1 cellular context compared by ENCODE assay signal in the genomic region with DNA sequence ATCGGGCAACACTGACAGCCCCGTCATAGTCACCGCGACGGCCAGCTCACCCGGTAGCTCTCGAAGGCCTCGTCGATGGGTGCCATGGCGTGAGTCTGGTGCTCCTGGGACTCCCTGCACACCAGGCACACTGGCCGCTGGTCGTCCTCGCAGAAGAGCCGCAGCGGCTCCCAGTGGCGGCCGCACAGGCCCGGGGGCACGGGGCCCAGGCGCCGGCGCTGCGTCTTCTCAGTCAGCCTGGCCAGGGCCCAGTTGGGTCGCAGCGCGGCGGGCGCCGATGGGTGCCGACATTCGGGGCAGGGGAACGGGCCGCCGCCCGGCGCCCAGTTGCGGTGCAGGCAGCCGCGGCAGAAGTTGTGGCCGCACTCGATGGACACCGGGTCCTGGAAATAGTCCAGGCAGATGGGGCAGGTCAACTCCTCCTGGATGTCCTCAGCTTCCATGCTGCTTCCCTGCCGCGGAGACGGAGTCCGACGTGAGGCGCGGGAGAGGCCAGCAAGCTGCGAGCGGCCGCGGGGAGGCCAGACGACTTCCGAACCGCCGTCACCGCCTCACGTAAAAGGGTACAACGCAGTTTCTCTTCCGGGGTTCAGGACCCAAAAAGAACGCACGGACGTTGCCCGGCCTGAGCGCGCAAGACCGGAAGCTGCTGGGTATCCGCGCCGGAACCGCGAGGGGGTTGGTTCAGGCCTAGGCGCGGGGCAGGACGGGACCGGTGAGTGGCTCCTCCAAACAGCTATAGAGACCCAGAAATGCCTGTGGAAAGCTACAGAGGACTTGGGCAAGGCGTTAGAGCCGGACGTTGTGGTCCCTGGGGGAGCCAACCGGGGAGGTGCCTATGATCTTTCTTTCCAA.
TF ChIP-seq lines count a peak whose summit lies in the region.

A gene with protein sequence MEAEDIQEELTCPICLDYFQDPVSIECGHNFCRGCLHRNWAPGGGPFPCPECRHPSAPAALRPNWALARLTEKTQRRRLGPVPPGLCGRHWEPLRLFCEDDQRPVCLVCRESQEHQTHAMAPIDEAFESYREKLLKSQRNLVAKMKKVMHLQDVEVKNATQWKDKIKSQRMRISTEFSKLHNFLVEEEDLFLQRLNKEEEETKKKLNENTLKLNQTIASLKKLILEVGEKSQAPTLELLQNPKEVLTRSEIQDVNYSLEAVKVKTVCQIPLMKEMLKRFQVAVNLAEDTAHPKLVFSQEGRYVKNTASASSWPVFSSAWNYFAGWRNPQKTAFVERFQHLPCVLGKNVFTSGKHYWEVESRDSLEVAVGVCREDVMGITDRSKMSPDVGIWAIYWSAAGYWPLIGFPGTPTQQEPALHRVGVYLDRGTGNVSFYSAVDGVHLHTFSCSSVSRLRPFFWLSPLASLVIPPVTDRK (minus strand): TSS at position 572 of the 855 bp plus-strand sequence. CDS start 129 bp downstream, at position 443.

TF ChIP-seq in HEK293, 187 proteins besides CTCF, POLR2A, EP300 and RAD21 (continued from another document and continues in another):
- TF ChIP-seq, protein P1, sequence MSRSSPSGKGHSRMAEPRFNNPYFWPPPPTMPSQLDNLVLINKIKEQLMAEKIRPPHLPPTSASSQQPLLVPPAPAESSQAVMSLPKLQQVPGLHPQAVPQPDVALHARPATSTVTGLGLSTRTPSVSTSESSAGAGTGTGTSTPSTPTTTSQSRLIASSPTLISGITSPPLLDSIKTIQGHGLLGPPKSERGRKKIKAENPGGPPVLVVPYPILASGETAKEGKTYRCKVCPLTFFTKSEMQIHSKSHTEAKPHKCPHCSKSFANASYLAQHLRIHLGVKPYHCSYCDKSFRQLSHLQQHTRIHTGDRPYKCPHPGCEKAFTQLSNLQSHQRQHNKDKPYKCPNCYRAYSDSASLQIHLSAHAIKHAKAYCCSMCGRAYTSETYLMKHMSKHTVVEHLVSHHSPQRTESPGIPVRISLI (tag by site-specific recombination; IDR thresholded peaks at IDR 0.05), result no peak
- peak; percentile 80 for TF ChIP-seq GLIS2 (tag by site-specific recombination; IDR thresholded peaks at IDR 0.05)
- no peak for TF ChIP-seq ZFP3 (tag by site-specific recombination; IDR thresholded peaks at IDR 0.05; ENCODE audit: low read depth)
- TF ChIP-seq ZNF530 (tag by site-specific recombination; IDR thresholded peaks at IDR 0.05; ENCODE audit: low read depth), result no peak
- no peak for TF ChIP-seq ZNF747 (tag by site-specific recombination; IDR thresholded peaks at IDR 0.05)
- TF ChIP-seq ZNF146 (tag by site-specific recombination; IDR thresholded peaks at IDR 0.05), result no peak
- TF ChIP-seq ZNF624 (tag by site-specific recombination; IDR thresholded peaks at IDR 0.05), result no peak
- TF ChIP-seq ZXDB (tag by site-specific recombination; IDR thresholded peaks at IDR 0.05), result peak; percentile 78
- no peak for TF ChIP-seq ZNF302 (tag by site-specific recombination; IDR thresholded peaks at IDR 0.05; ENCODE audit: low read depth)
- no peak for TF ChIP-seq FEZF1 (tag by site-specific recombination; IDR thresholded peaks at IDR 0.05)
- no peak for TF ChIP-seq ZNF433 (tag by site-specific recombination; IDR thresholded peaks at IDR 0.05; ENCODE audit: low read depth)
- TF ChIP-seq, protein P2, sequence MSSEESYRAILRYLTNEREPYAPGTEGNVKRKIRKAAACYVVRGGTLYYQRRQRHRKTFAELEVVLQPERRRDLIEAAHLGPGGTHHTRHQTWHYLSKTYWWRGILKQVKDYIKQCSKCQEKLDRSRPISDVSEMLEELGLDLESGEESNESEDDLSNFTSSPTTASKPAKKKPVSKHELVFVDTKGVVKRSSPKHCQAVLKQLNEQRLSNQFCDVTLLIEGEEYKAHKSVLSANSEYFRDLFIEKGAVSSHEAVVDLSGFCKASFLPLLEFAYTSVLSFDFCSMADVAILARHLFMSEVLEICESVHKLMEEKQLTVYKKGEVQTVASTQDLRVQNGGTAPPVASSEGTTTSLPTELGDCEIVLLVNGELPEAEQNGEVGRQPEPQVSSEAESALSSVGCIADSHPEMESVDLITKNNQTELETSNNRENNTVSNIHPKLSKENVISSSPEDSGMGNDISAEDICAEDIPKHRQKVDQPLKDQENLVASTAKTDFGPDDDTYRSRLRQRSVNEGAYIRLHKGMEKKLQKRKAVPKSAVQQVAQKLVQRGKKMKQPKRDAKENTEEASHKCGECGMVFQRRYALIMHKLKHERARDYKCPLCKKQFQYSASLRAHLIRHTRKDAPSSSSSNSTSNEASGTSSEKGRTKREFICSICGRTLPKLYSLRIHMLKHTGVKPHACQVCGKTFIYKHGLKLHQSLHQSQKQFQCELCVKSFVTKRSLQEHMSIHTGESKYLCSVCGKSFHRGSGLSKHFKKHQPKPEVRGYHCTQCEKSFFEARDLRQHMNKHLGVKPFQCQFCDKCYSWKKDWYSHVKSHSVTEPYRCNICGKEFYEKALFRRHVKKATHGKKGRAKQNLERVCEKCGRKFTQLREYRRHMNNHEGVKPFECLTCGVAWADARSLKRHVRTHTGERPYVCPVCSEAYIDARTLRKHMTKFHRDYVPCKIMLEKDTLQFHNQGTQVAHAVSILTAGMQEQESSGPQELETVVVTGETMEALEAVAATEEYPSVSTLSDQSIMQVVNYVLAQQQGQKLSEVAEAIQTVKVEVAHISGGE (tag by site-specific recombination; conservative IDR thresholded peaks at IDR 0.05; ENCODE audit: low read depth), result peak; percentile 98
- no peak for TF ChIP-seq ZNF560 (tag by site-specific recombination; IDR thresholded peaks at IDR 0.05; ENCODE audit: borderline replicate concordance)
- TF ChIP-seq ZSCAN16 (tag by site-specific recombination; IDR thresholded peaks at IDR 0.05), result 0 out of 2 replicates have a peak, but pooled peaks have one; percentile 71
- TF ChIP-seq, protein P3, sequence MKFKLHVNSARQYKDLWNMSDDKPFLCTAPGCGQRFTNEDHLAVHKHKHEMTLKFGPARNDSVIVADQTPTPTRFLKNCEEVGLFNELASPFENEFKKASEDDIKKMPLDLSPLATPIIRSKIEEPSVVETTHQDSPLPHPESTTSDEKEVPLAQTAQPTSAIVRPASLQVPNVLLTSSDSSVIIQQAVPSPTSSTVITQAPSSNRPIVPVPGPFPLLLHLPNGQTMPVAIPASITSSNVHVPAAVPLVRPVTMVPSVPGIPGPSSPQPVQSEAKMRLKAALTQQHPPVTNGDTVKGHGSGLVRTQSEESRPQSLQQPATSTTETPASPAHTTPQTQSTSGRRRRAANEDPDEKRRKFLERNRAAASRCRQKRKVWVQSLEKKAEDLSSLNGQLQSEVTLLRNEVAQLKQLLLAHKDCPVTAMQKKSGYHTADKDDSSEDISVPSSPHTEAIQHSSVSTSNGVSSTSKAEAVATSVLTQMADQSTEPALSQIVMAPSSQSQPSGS (tag by site-specific recombination; IDR thresholded peaks at IDR 0.05; ENCODE audit: low read depth), result no peak
- TF ChIP-seq, protein P4, sequence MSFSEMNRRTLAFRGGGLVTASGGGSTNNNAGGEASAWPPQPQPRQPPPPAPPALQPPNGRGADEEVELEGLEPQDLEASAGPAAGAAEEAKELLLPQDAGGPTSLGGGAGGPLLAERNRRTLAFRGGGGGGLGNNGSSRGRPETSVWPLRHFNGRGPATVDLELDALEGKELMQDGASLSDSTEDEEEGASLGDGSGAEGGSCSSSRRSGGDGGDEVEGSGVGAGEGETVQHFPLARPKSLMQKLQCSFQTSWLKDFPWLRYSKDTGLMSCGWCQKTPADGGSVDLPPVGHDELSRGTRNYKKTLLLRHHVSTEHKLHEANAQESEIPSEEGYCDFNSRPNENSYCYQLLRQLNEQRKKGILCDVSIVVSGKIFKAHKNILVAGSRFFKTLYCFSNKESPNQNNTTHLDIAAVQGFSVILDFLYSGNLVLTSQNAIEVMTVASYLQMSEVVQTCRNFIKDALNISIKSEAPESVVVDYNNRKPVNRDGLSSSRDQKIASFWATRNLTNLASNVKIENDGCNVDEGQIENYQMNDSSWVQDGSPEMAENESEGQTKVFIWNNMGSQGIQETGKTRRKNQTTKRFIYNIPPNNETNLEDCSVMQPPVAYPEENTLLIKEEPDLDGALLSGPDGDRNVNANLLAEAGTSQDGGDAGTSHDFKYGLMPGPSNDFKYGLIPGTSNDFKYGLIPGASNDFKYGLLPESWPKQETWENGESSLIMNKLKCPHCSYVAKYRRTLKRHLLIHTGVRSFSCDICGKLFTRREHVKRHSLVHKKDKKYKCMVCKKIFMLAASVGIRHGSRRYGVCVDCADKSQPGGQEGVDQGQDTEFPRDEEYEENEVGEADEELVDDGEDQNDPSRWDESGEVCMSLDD (tag by site-specific recombination; IDR thresholded peaks at IDR 0.05), result peak; percentile 87
- 0 out of 2 replicates have a peak, but pooled peaks have one; percentile 29 for TF ChIP-seq ZIC2 (tag by site-specific recombination; IDR thresholded peaks at IDR 0.05)
- TF ChIP-seq OVOL3 (tag by site-specific recombination; IDR thresholded peaks at IDR 0.05), result no peak
- TF ChIP-seq ZNF214 (tag by site-specific recombination; IDR thresholded peaks at IDR 0.05; ENCODE audit: borderline replicate concordance), result no peak
- TF ChIP-seq ZNF514 (tag by site-specific recombination; IDR thresholded peaks at IDR 0.05), result no peak
- no peak for TF ChIP-seq ZNF571 (tag by site-specific recombination; IDR thresholded peaks at IDR 0.05)
- 0 out of 2 replicates have a peak, but pooled peaks have one; percentile 22 for TF ChIP-seq ZNF610 (tag by site-specific recombination; IDR thresholded peaks at IDR 0.05; ENCODE audit: borderline replicate concordance)
- TF ChIP-seq, protein P5, sequence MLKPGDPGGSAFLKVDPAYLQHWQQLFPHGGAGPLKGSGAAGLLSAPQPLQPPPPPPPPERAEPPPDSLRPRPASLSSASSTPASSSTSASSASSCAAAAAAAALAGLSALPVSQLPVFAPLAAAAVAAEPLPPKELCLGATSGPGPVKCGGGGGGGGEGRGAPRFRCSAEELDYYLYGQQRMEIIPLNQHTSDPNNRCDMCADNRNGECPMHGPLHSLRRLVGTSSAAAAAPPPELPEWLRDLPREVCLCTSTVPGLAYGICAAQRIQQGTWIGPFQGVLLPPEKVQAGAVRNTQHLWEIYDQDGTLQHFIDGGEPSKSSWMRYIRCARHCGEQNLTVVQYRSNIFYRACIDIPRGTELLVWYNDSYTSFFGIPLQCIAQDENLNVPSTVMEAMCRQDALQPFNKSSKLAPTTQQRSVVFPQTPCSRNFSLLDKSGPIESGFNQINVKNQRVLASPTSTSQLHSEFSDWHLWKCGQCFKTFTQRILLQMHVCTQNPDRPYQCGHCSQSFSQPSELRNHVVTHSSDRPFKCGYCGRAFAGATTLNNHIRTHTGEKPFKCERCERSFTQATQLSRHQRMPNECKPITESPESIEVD (tag by site-specific recombination; IDR thresholded peaks at IDR 0.05), result no peak
- no peak for TF ChIP-seq ZNF133 (tag by site-specific recombination; IDR thresholded peaks at IDR 0.05)
- TF ChIP-seq, protein P6, sequence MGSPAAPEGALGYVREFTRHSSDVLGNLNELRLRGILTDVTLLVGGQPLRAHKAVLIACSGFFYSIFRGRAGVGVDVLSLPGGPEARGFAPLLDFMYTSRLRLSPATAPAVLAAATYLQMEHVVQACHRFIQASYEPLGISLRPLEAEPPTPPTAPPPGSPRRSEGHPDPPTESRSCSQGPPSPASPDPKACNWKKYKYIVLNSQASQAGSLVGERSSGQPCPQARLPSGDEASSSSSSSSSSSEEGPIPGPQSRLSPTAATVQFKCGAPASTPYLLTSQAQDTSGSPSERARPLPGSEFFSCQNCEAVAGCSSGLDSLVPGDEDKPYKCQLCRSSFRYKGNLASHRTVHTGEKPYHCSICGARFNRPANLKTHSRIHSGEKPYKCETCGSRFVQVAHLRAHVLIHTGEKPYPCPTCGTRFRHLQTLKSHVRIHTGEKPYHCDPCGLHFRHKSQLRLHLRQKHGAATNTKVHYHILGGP (tag by site-specific recombination; IDR thresholded peaks at IDR 0.05), result no peak
- TF ChIP-seq, protein P7, sequence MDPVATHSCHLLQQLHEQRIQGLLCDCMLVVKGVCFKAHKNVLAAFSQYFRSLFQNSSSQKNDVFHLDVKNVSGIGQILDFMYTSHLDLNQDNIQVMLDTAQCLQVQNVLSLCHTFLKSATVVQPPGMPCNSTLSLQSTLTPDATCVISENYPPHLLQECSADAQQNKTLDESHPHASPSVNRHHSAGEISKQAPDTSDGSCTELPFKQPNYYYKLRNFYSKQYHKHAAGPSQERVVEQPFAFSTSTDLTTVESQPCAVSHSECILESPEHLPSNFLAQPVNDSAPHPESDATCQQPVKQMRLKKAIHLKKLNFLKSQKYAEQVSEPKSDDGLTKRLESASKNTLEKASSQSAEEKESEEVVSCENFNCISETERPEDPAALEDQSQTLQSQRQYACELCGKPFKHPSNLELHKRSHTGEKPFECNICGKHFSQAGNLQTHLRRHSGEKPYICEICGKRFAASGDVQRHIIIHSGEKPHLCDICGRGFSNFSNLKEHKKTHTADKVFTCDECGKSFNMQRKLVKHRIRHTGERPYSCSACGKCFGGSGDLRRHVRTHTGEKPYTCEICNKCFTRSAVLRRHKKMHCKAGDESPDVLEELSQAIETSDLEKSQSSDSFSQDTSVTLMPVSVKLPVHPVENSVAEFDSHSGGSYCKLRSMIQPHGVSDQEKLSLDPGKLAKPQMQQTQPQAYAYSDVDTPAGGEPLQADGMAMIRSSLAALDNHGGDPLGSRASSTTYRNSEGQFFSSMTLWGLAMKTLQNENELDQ (tag by site-specific recombination; IDR thresholded peaks at IDR 0.05; ENCODE audit: low read depth), result no peak
- TF ChIP-seq SCRT1 (tag by site-specific recombination; IDR thresholded peaks at IDR 0.05; ENCODE audit: borderline replicate concordance), result no peak
- TF ChIP-seq, protein P8, sequence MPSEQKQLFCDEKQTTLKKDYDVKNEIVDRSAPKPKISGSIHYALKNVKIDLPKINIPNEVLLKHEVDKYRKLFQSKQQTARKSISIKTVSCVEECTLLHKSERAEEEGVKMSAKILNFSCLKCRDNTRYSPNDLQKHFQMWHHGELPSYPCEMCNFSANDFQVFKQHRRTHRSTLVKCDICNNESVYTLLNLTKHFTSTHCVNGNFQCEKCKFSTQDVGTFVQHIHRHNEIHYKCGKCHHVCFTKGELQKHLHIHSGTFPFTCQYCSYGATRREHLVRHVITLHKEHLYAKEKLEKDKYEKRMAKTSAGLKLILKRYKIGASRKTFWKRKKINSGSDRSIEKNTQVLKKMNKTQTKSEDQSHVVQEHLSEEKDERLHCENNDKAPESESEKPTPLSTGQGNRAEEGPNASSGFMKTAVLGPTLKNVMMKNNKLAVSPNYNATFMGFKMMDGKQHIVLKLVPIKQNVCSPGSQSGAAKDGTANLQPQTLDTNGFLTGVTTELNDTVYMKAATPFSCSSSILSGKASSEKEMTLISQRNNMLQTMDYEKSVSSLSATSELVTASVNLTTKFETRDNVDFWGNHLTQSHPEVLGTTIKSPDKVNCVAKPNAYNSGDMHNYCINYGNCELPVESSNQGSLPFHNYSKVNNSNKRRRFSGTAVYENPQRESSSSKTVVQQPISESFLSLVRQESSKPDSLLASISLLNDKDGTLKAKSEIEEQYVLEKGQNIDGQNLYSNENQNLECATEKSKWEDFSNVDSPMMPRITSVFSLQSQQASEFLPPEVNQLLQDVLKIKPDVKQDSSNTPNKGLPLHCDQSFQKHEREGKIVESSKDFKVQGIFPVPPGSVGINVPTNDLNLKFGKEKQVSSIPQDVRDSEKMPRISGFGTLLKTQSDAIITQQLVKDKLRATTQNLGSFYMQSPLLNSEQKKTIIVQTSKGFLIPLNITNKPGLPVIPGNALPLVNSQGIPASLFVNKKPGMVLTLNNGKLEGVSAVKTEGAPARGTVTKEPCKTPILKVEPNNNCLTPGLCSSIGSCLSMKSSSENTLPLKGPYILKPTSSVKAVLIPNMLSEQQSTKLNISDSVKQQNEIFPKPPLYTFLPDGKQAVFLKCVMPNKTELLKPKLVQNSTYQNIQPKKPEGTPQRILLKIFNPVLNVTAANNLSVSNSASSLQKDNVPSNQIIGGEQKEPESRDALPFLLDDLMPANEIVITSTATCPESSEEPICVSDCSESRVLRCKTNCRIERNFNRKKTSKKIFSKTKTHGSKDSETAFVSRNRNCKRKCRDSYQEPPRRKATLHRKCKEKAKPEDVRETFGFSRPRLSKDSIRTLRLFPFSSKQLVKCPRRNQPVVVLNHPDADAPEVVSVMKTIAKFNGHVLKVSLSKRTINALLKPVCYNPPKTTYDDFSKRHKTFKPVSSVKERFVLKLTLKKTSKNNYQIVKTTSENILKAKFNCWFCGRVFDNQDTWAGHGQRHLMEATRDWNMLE (tag by site-specific recombination; conservative IDR thresholded peaks at IDR 0.05; ENCODE audit: low read depth), result peak; percentile 99
- no peak for TF ChIP-seq ZNF621 (tag by site-specific recombination; IDR thresholded peaks at IDR 0.05)
